Comparison of ENCODE assay signal across 21 cellular contexts in the genomic region with DNA sequence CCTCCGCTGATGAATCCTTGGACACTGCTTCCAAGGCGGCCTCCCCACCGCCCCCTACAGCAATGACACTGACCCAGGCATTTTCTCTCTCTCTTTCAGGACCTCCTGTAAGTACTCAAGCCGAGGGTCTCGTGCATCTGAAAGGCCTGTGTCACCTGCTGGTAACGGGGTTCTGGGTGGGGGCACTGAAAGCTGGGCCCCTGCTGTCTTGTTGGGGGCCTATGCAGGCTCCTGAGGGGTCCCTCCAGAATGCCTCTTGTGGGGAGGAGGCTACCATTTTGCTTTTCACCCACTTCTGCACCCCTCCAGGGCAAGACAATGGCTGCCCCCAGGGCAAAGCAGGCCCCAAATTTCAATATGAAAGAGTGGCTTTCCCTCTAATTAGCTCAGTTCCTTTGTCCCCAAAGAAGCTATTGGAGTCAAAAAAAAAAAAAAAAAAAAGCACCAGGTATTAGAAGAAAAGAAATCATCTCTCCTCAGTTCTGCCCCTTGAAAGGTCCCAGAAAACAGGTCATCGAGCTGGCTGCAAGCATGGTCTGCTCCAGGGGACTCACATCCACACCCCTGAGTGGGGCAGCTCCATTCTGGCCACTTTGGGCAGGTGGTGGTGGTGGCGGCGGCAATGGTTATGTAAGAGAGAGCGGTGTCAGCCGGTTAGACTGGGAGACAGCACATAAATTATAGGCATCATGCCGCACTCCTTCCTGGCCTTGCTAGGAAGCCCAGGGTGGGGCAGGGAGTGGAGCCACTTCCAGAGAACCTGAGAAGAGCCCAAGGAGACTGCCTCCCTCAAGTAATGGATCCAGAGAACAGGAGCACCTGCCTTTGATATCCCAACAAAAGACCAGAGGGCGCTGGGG.
DNase-seq lines count a peak whose midpoint lies in the region; ATAC-seq and TF ChIP-seq lines count a peak whose summit lies in the region.
"Had no signal": no experiment of that assay in that cellular context is flagged by ENCODE, and none has a peak within 500 bp of the region (broad histone marks: within the 10 kb centered on the region; RNA-seq: fewer than 3 reads in every experiment).

No MANE protein-coding gene starts in this region.

- peak; percentile 53 for ATAC-seq in WTC11
- ATAC-seq in psoas muscle, result peak in 3 of 4 donors; percentile 59 to 76 (median 75)
- no peak for ATAC-seq in stimulated activated naive CD8-positive, alpha-beta T cell treated with anti-CD3 and anti-CD28 coated beads, Interleukin-15, amount 100 ng/mL, for 72 hours
- ATAC-seq in CD4-positive, alpha-beta T cell (ENCODE audit: poor library complexity), result no peak
- ATAC-seq: activated T-cell treated with anti-CD3 and anti-CD28 coated beads, Interleukin-2, amount 50 U/mL, for 4 hours; natural killer cell treated with Interleukin-12 subunit alpha and Interleukin-12 subunit beta and Interleukin-15 and Interleukin-18, amount 100 ng/mL, for 72 hours had no signal

- peak overlapping the region; percentile 42 for H3K27ac ChIP-seq in iPS-20b (ENCODE audit: low read length)
- no peak overlapping the region for H3K27ac ChIP-seq in psoas muscle
- no peak overlapping the region for H3K27ac ChIP-seq in CD4-positive, alpha-beta T cell (ENCODE audit: low read depth, low read length)

- H3K4me1 ChIP-seq in HAP-1 (peaks cover 20% of the 10 kb centered on the region), iPS-20b (ENCODE audit: insufficient read depth, low read length) (peaks cover 40% of the 10 kb centered on the region), psoas muscle (no peaks in the 10 kb centered on the region)

- WGBS in psoas muscle, 3 donors, result 77 to 89% (median 83%) methylated on average over 13 of the region's 13 CpGs

- peak overlapping the region; percentile 78 for H3K27ac Mint-ChIP-seq in WTC11
- H3K27ac Mint-ChIP-seq in stimulated activated naive CD8-positive, alpha-beta T cell treated with anti-CD3 and anti-CD28 coated beads, Interleukin-15, amount 100 ng/mL, for 72 hours, result no peak overlapping the region
- H3K27ac Mint-ChIP-seq in CD4-positive, alpha-beta T cell, result no peak overlapping the region
- H3K27ac Mint-ChIP-seq: activated CD4-positive, alpha-beta memory T cell treated with anti-CD3 and anti-CD28 coated beads, Interleukin-2, amount 10 ng/mL, durations not matched to agents 7 days and 5 days; CD4-positive, CD25-positive, alpha-beta regulatory T cell; natural killer cell treated with Interleukin-12 subunit alpha and Interleukin-12 subunit beta and Interleukin-15 and Interleukin-18, amount 100 ng/mL, for 72 hours; T-helper 2 cell treated with Interferon-gamma antibody and Interleukin-4, amounts not matched to agents 5 μg/mL and 100 μg/mL, for 36 hours had no signal

- intact Hi-C loops in psoas muscle (cut with DNase I), result no loop called here
- intact Hi-C loops in CD4-positive, alpha-beta T cell (cut with DNase I, micrococcal nuclease), result no loop called here

- H3K27me3 ChIP-seq in HAP-1 (ENCODE audit: low read depth), result no peaks in the 10 kb centered on the region
- H3K27me3 ChIP-seq in iPS-20b (ENCODE audit: insufficient read depth, low read length), result peaks cover 12% of the 10 kb centered on the region; the same call in 1 of the 2 replicates
- H3K27me3 ChIP-seq in psoas muscle (ENCODE audit: insufficient read depth in 3 of 3, low read length in 2 of 3), result no peaks in the 10 kb centered on the region
- H3K27me3 ChIP-seq in CD4-positive, alpha-beta T cell (ENCODE audit: control insufficient read depth, insufficient read depth, low read length), result no peaks in the 10 kb centered on the region

- peak overlapping the region; percentile 51 for H3K4me3 Mint-ChIP-seq in WTC11
- H3K4me3 Mint-ChIP-seq in stimulated activated naive CD8-positive, alpha-beta T cell treated with anti-CD3 and anti-CD28 coated beads, Interleukin-15, amount 100 ng/mL, for 72 hours, result no peak overlapping the region
- H3K4me3 Mint-ChIP-seq in CD4-positive, alpha-beta T cell, result no peak overlapping the region
- H3K4me3 Mint-ChIP-seq: activated CD4-positive, alpha-beta memory T cell treated with anti-CD3 and anti-CD28 coated beads, Interleukin-2, amount 10 ng/mL, durations not matched to agents 7 days and 5 days; activated T-cell treated with anti-CD3 and anti-CD28 coated beads, Interleukin-2, amount 50 U/mL, for 4 hours; CD4-positive, CD25-positive, alpha-beta regulatory T cell; natural killer cell treated with Interleukin-12 subunit alpha and Interleukin-12 subunit beta and Interleukin-15 and Interleukin-18, amount 100 ng/mL, for 72 hours; T-helper 2 cell treated with Interferon-gamma antibody and Interleukin-4, amounts not matched to agents 5 μg/mL and 100 μg/mL, for 36 hours had no signal

- H3K9ac ChIP-seq in iPS-20b (ENCODE audit: low read depth, low read length), result peak overlapping the region; percentile 49; the same call in 1 of the 2 replicates

- H3K36me3 ChIP-seq in HAP-1 (replicated peaks) (no peaks in the 10 kb centered on the region), iPS-20b (ENCODE audit: insufficient read depth, low read depth, low read length) (no peaks in the 10 kb centered on the region), psoas muscle (ENCODE audit: insufficient read depth in 1 of 2, low read depth in 1 of 2) (no peaks in the 10 kb centered on the region)

- H3K36me3 Mint-ChIP-seq in WTC11, result no peaks in the 10 kb centered on the region
- H3K36me3 Mint-ChIP-seq in CD4-positive, alpha-beta T cell (ENCODE audit: low read depth), result no peaks in the 10 kb centered on the region
- H3K36me3 Mint-ChIP-seq: CD4-positive, CD25-positive, alpha-beta regulatory T cell; natural killer cell treated with Interleukin-12 subunit alpha and Interleukin-12 subunit beta and Interleukin-15 and Interleukin-18, amount 100 ng/mL, for 72 hours had no signal

- in situ Hi-C loops in HAP-1 (cut with MboI; ENCODE audit: low sequenced_read_pairs), result no loop called here

- H3K27me3 Mint-ChIP-seq in WTC11 (ENCODE audit: low read depth), result peaks cover 13% of the 10 kb centered on the region
- H3K27me3 Mint-ChIP-seq in stimulated activated naive CD8-positive, alpha-beta T cell treated with anti-CD3 and anti-CD28 coated beads, Interleukin-15, amount 100 ng/mL, for 72 hours, result peaks cover 15% of the 10 kb centered on the region
- H3K27me3 Mint-ChIP-seq in CD4-positive, alpha-beta T cell, result no peaks in the 10 kb centered on the region
- H3K27me3 Mint-ChIP-seq: CD4-positive, CD25-positive, alpha-beta regulatory T cell had no signal

- CTCF ChIA-PET in WTC11 (lab: Charles Lee), result interaction anchor here (0.6 to 2.5 kb wide), 34 partner anchors 9 to 1265 kb away, joined by 3 to 39 read pairs (median 4); a partner anchor contains a TSS
- CTCF ChIA-PET in CD4-positive, alpha-beta T cell (lab: Charles Lee), result no interaction called here

- POLR2A ChIA-PET in WTC11 (lab: Charles Lee), result interaction anchor here (0.5 to 0.6 kb wide), 4 partner anchors 45 to 1049 kb away, joined by 3 to 5 read pairs (median 4); no protein-coding TSS in a partner anchor
- POLR2A ChIA-PET in CD4-positive, alpha-beta T cell (lab: Charles Lee), result no interaction called here

- peaks cover 86% of the 10 kb centered on the region for H3K4me1 Mint-ChIP-seq in WTC11
- no peaks in the 10 kb centered on the region for H3K4me1 Mint-ChIP-seq in stimulated activated naive CD8-positive, alpha-beta T cell treated with anti-CD3 and anti-CD28 coated beads, Interleukin-15, amount 100 ng/mL, for 72 hours
- H3K4me1 Mint-ChIP-seq in CD4-positive, alpha-beta T cell (ENCODE audit: low read depth), result no peaks in the 10 kb centered on the region
- H3K4me1 Mint-ChIP-seq: activated CD4-positive, alpha-beta memory T cell treated with anti-CD3 and anti-CD28 coated beads, Interleukin-2, amount 10 ng/mL, durations not matched to agents 7 days and 5 days; CD4-positive, CD25-positive, alpha-beta regulatory T cell had no signal

- H3K9me3 ChIP-seq in HAP-1, result no peaks in the 10 kb centered on the region
- H3K9me3 ChIP-seq in iPS-20b (ENCODE audit: insufficient read depth, low read depth, low read length), result no peaks in the 10 kb centered on the region
- H3K9me3 ChIP-seq in psoas muscle, result no peaks in the 10 kb centered on the region
- H3K9me3 ChIP-seq in CD4-positive, alpha-beta T cell (ENCODE audit: control insufficient read depth, low read length), result no peaks in the 10 kb centered on the region

- TF ChIP-seq CTCF in WTC11 (IDR thresholded peaks at IDR 0.05), result no peak
- TF ChIP-seq CTCF in psoas muscle (IDR thresholded peaks at IDR 0.05), result no peak
- TF ChIP-seq CTCF in CD4-positive, alpha-beta T cell (IDR thresholded peaks at IDR 0.05), result no peak

- H3K9me3 Mint-ChIP-seq in WTC11, result no peaks in the 10 kb centered on the region
- no peaks in the 10 kb centered on the region for H3K9me3 Mint-ChIP-seq in stimulated activated naive CD8-positive, alpha-beta T cell treated with anti-CD3 and anti-CD28 coated beads, Interleukin-15, amount 100 ng/mL, for 72 hours
- H3K9me3 Mint-ChIP-seq in CD4-positive, alpha-beta T cell, result no peaks in the 10 kb centered on the region
- H3K9me3 Mint-ChIP-seq: activated CD4-positive, alpha-beta memory T cell treated with anti-CD3 and anti-CD28 coated beads, Interleukin-2, amount 10 ng/mL, durations not matched to agents 7 days and 5 days; activated T-cell treated with anti-CD3 and anti-CD28 coated beads, Interleukin-2, amount 50 U/mL, for 4 hours; CD4-positive, CD25-positive, alpha-beta regulatory T cell; natural killer cell treated with Interleukin-12 subunit alpha and Interleukin-12 subunit beta and Interleukin-15 and Interleukin-18, amount 100 ng/mL, for 72 hours; T-helper 2 cell treated with Interferon-gamma antibody and Interleukin-4, amounts not matched to agents 5 μg/mL and 100 μg/mL, for 36 hours had no signal

- DNase-seq in HAP-1 (ENCODE audit: low spot score in 2 of 2), result peak; percentile 51 to 71
- no peak for DNase-seq in WTC11 (ENCODE audit: low spot score)
- DNase-seq in psoas muscle, result peak in 1 of 2 donors; percentile 32
- no peak for DNase-seq in stimulated activated naive CD8-positive, alpha-beta T cell treated with anti-CD3 and anti-CD28 coated beads, Interleukin-15, amount 100 ng/mL, for 72 hours
- no peak for DNase-seq in CD4-positive, alpha-beta T cell
- DNase-seq in COLO829 (ENCODE audit: low spot score), result no peak
- no peak for DNase-seq in NOMO-1 treated with dmso at 0.1 percent for 144 hours (lab: John Stamatoyannopoulos, UW; ENCODE audit: unreplicated experiment)
- DNase-seq: activated CD4-positive, alpha-beta memory T cell treated with anti-CD3 and anti-CD28 coated beads, Interleukin-2, amount 10 ng/mL, durations not matched to agents 7 days and 5 days; activated CD4-positive, CD25-positive, alpha-beta regulatory T cell; activated naive CD4-positive, alpha-beta T cell treated with anti-CD3 and anti-CD28 coated beads, Interleukin-2, amount 50 U/mL, for 16 hours; activated T-cell treated with anti-CD3 and anti-CD28 coated beads, Interleukin-2, amount 50 U/mL, for 4 hours; CD4-positive, CD25-positive, alpha-beta regulatory T cell; DMS53; effector memory CD4-positive, alpha-beta T cell; head of caudate nucleus; NCI-H2171; NCI-H526; stimulated activated CD4-positive, alpha-beta T cell treated with anti-CD3 and anti-CD28 coated beads, Interleukin-12 subunit alpha, Interleukin-12 subunit beta, amount 100 ng/mL, for 4 hours had no signal

- no peak overlapping the region for H3K4me3 ChIP-seq in HAP-1
- H3K4me3 ChIP-seq in iPS-20b (ENCODE audit: low read length), result peak overlapping the region; percentile 11; the same call in 1 of the 2 replicates
- no peak overlapping the region for H3K4me3 ChIP-seq in psoas muscle

TF ChIP-seq in WTC11, 78 proteins besides CTCF, POLR2A, EP300 and RAD21 (continues in another document):
- TF ChIP-seq NFATC4 (CRISPR knock-in tag; IDR thresholded peaks at IDR 0.05), result no peak

Comparison
In these comparisons a context has a peak if more than half of its experiments do, and no peak if none do; other contexts are left out.
1. DNase-seq: peak in HAP-1 (2 of 2); none in WTC11 (single experiment), stimulated activated naive CD8-positive, alpha-beta T cell treated with anti-CD3 and anti-CD28 coated beads, Interleukin-15, amount 100 ng/mL, for 72 hours (0 of 2), CD4-positive, alpha-beta T cell (0 of 10), COLO829 (single experiment) and NOMO-1 treated with dmso at 0.1 percent for 144 hours (single experiment).
2. ATAC-seq: peak in WTC11 (single experiment) and psoas muscle (3 of 4); none in stimulated activated naive CD8-positive, alpha-beta T cell treated with anti-CD3 and anti-CD28 coated beads, Interleukin-15, amount 100 ng/mL, for 72 hours (single experiment) and CD4-positive, alpha-beta T cell (single experiment).